Comparison of ENCODE assay signal across 8 cellular contexts in genomic region chr1:244578205-244578604, GRCh38.
A peak's percentile ranks its signal among the peaks of the same experiment; 100 is the strongest.
DNase-seq lines count a peak whose midpoint lies in the region; ATAC-seq, FAIRE-seq and TF ChIP-seq lines count a peak whose summit lies in the region.
"Not testable (repeated sequence)": the region's sequence is repeated elsewhere in the genome, so short reads cannot be mapped to it uniquely, and the experiment has no call there.

No MANE protein-coding gene starts in this region.

- TF ChIP-seq CTCF in A549 (IDR thresholded peaks at IDR 0.05); RWPE1 (conservative IDR thresholded peaks at IDR 0.05; ENCODE audit: low read depth); bronchial epithelial cell (IDR thresholded peaks at IDR 0.05; ENCODE audit: insufficient read depth, low read length, severe bottlenecking): not testable (repeated sequence)

- not testable (repeated sequence) for H2BK12ac ChIP-seq in neuronal stem cell (ENCODE audit: low read length)

- H2BK5ac ChIP-seq in neuronal stem cell (ENCODE audit: low read length), result not testable (repeated sequence)

- not testable (repeated sequence) for FAIRE-seq in A549 (lab: Jason Lieb, UNC); bronchial epithelial cell (lab: Jason Lieb, UNC)

- not testable (repeated sequence) for H3K79me1 ChIP-seq in neuronal stem cell (ENCODE audit: low read depth, low read length)

- TF ChIP-seq EP300 in A549 (IDR thresholded peaks at IDR 0.05), result not testable (repeated sequence)

- H2BK15ac ChIP-seq in neuronal stem cell (ENCODE audit: low read length), result not testable (repeated sequence)

- not testable (repeated sequence) for H3K4me2 ChIP-seq in A549; neuronal stem cell (ENCODE audit: insufficient read depth, low read length, poor library complexity, severe bottlenecking)

- H4K91ac ChIP-seq in neuronal stem cell (ENCODE audit: low read depth, low read length, poor library complexity), result not testable (repeated sequence)

- not testable (repeated sequence) for H3K36me3 ChIP-seq in adipocyte (ENCODE audit: control insufficient read depth, insufficient read depth, low read length, severe bottlenecking); bronchial epithelial cell (ENCODE audit: control insufficient read depth, insufficient read depth, low read length); neuronal stem cell (replicated peaks in 1 of 2; ENCODE audit: control insufficient read depth in 2 of 2, insufficient read depth in 2 of 2, low read length in 2 of 2)

- not testable (repeated sequence) for H3K4ac ChIP-seq in neuronal stem cell (ENCODE audit: low read length)

- not testable (repeated sequence) for H2AK5ac ChIP-seq in neuronal stem cell (ENCODE audit: low read depth, low read length)

- not testable (repeated sequence) for TF ChIP-seq RAD21 in A549 (conservative IDR thresholded peaks at IDR 0.05 in 1 of 2, IDR thresholded peaks at IDR 0.05 in 1 of 2)

- H2BK120ac ChIP-seq in neuronal stem cell (ENCODE audit: low read depth, low read length), result not testable (repeated sequence)

- not testable (repeated sequence) for H3K14ac ChIP-seq in neuronal stem cell (ENCODE audit: low read length)

- ATAC-seq in A549, result not testable (repeated sequence)
- peak; percentile 62 for ATAC-seq in esophagus mucosa

- not testable (repeated sequence) for TF ChIP-seq POLR2A in A549 (IDR thresholded peaks at IDR 0.05; ENCODE audit: low read length)

- H3K9ac ChIP-seq in adipocyte (ENCODE audit: low read length); neuronal stem cell (ENCODE audit: low read depth, low read length, poor library complexity): not testable (repeated sequence)

- H3K18ac ChIP-seq in neuronal stem cell (ENCODE audit: low read length), result not testable (repeated sequence)

- H3K27me3 ChIP-seq in adipocyte (replicated peaks; ENCODE audit: control insufficient read depth, insufficient read depth, low read length); bronchial epithelial cell (ENCODE audit: control insufficient read depth, insufficient read depth, low read length); neuronal stem cell (ENCODE audit: control insufficient read depth in 3 of 3, insufficient read depth in 3 of 3, low read depth in 1 of 3, low read length in 3 of 3): not testable (repeated sequence)

- WGBS in A549 (ENCODE audit: missing lambda C conversion rate), result 9% methylated on average over 7 of the region's 7 CpGs
- no CpG with 5 or more reads among the region's 7 CpGs for WGBS in neuronal stem cell (ENCODE audit: extremely low coverage in 2 of 2, insufficient read length in 2 of 2, insufficient replicate concordance in 1 of 2), 2 donors

- H2AFZ ChIP-seq in neuronal stem cell (ENCODE audit: low read length), result not testable (repeated sequence)

- not testable (repeated sequence) for H3K23ac ChIP-seq in neuronal stem cell (ENCODE audit: low read depth, low read length, poor library complexity)

- not testable (repeated sequence) for H3K4me3 ChIP-seq in A549; bronchial epithelial cell (ENCODE audit: low read depth, low read length); neuronal stem cell (ENCODE audit: low read length in 2 of 2)
- H3K4me3 ChIP-seq in adipocyte (ENCODE audit: low read length), result peak overlapping the region; percentile 56

- not testable (repeated sequence) for DNase-seq in A549 (ENCODE audit: low read depth in 1 of 2, low spot score in 1 of 2); RWPE1 (ENCODE audit: low spot score); adipocyte (ENCODE audit: low read depth); neuronal stem cell (ENCODE audit: low spot score)
- DNase-seq in HT1080 (ENCODE audit: low read depth) (peak; percentile 28), NCI-H226 (peak; percentile 31), bronchial epithelial cell (ENCODE audit: low read depth) (peak; percentile 49)

- CTCF ChIA-PET in A549 (lab: Yijun Ruan, JAX); RWPE1 (lab: Yijun Ruan, JAX): not testable (repeated sequence)

- peaks cover 41% of the 10 kb centered on the region for H3K9me3 ChIP-seq in A549
- peaks cover 57% of the 10 kb centered on the region for H3K9me3 ChIP-seq in adipocyte (ENCODE audit: control insufficient read depth, low read length)
- peaks cover 21 to 34% of the 10 kb centered on the region in 2 donors for H3K9me3 ChIP-seq in neuronal stem cell (replicated peaks in 1 of 2; ENCODE audit: control insufficient read depth in 2 of 2, insufficient read depth in 1 of 2, low read depth in 1 of 2, low read length in 2 of 2)

- peak overlapping the region; percentile 65 for H4K8ac ChIP-seq in neuronal stem cell (ENCODE audit: low read depth, low read length)

- H3K27ac ChIP-seq in A549; neuronal stem cell (replicated peaks; ENCODE audit: low read length): not testable (repeated sequence)
- H3K27ac ChIP-seq in RWPE1, result peak overlapping the region; percentile 45; the same call in 1 of the 2 replicates

- POLR2A ChIA-PET in A549 (lab: Yijun Ruan, JAX); RWPE1 (lab: Yijun Ruan, JAX; ENCODE audit: low non-redundant PET): not testable (repeated sequence)

- not testable (repeated sequence) for H3K4me1 ChIP-seq in A549; adipocyte (ENCODE audit: control insufficient read depth, insufficient read depth, low read length); neuronal stem cell (ENCODE audit: control insufficient read depth in 2 of 2, insufficient read depth in 1 of 2, low read depth in 1 of 2, low read length in 2 of 2)

TF ChIP-seq in A549, 52 proteins besides CTCF, POLR2A, EP300 and RAD21:
- not testable (repeated sequence) for TF ChIP-seq FOSL2 (IDR thresholded peaks at IDR 0.05)
- peak; percentile 9; the same call in 1 of the 2 replicates for TF ChIP-seq FOSL2 (CRISPR knock-in tag; IDR thresholded peaks at IDR 0.05)
